In the genomic region with DNA sequence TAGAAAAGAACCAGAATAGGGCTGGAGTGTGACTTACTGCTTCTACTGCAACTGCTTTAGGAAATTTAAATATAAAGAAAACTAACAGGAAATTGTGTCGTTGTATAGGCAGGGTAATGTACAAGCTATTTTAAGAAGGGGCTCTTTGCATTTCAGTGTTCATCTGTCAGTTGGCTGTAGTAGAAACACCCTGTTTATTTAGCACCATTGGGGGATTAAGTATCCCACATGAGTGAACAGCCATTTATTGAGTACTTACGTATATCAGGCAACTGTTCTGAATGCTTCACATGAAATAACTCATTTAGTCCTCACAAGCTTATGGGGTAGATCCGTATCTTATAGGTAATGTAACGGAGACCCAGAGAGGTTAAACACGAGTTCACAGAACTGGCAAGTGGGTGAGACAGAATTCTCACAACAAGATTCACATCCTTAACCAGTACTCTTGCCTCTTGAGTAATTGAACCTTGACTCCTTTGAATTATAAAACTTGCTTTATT, we compare ENCODE assay signal across 1 cellular context.
TF ChIP-seq lines count a peak whose summit lies in the region.

No MANE protein-coding gene starts in this region.

TF ChIP-seq in GM12878, 131 proteins besides CTCF, POLR2A, EP300 and RAD21 (continued from another document):
- TF ChIP-seq, protein P1, sequence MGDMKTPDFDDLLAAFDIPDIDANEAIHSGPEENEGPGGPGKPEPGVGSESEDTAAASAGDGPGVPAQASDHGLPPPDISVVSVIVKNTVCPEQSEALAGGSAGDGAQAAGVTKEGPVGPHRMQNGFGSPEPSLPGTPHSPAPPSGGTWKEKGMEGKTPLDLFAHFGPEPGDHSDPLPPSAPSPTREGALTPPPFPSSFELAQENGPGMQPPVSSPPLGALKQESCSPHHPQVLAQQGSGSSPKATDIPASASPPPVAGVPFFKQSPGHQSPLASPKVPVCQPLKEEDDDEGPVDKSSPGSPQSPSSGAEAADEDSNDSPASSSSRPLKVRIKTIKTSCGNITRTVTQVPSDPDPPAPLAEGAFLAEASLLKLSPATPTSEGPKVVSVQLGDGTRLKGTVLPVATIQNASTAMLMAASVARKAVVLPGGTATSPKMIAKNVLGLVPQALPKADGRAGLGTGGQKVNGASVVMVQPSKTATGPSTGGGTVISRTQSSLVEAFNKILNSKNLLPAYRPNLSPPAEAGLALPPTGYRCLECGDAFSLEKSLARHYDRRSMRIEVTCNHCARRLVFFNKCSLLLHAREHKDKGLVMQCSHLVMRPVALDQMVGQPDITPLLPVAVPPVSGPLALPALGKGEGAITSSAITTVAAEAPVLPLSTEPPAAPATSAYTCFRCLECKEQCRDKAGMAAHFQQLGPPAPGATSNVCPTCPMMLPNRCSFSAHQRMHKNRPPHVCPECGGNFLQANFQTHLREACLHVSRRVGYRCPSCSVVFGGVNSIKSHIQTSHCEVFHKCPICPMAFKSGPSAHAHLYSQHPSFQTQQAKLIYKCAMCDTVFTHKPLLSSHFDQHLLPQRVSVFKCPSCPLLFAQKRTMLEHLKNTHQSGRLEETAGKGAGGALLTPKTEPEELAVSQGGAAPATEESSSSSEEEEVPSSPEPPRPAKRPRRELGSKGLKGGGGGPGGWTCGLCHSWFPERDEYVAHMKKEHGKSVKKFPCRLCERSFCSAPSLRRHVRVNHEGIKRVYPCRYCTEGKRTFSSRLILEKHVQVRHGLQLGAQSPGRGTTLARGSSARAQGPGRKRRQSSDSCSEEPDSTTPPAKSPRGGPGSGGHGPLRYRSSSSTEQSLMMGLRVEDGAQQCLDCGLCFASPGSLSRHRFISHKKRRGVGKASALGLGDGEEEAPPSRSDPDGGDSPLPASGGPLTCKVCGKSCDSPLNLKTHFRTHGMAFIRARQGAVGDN (IDR thresholded peaks at IDR 0.05): no peak
- TF ChIP-seq ZSCAN29 (IDR thresholded peaks at IDR 0.05) (no peak), CBX5 (IDR thresholded peaks at IDR 0.05; ENCODE audit: low read depth) (no peak), CBX3 (IDR thresholded peaks at IDR 0.05; ENCODE audit: borderline replicate concordance, low read depth) (no peak), ZNF217 (IDR thresholded peaks at IDR 0.05) (no peak), SMAD5 (IDR thresholded peaks at IDR 0.05; ENCODE audit: low read depth) (no peak), SP1 (IDR thresholded peaks at IDR 0.05; ENCODE audit: low read depth, low read length) (no peak), SMC3 (IDR thresholded peaks at IDR 0.05; ENCODE audit: borderline replicate concordance, low read length) (no peak), NR2C1 (IDR thresholded peaks at IDR 0.05) (no peak), MTA3 (IDR thresholded peaks at IDR 0.05; ENCODE audit: borderline replicate concordance, low read length) (no peak), FOXM1 (IDR thresholded peaks at IDR 0.05; ENCODE audit: low read depth, low read length) (0 out of 2 replicates have a peak, but pooled peaks have one; percentile 7)
- TF ChIP-seq, protein P2, sequence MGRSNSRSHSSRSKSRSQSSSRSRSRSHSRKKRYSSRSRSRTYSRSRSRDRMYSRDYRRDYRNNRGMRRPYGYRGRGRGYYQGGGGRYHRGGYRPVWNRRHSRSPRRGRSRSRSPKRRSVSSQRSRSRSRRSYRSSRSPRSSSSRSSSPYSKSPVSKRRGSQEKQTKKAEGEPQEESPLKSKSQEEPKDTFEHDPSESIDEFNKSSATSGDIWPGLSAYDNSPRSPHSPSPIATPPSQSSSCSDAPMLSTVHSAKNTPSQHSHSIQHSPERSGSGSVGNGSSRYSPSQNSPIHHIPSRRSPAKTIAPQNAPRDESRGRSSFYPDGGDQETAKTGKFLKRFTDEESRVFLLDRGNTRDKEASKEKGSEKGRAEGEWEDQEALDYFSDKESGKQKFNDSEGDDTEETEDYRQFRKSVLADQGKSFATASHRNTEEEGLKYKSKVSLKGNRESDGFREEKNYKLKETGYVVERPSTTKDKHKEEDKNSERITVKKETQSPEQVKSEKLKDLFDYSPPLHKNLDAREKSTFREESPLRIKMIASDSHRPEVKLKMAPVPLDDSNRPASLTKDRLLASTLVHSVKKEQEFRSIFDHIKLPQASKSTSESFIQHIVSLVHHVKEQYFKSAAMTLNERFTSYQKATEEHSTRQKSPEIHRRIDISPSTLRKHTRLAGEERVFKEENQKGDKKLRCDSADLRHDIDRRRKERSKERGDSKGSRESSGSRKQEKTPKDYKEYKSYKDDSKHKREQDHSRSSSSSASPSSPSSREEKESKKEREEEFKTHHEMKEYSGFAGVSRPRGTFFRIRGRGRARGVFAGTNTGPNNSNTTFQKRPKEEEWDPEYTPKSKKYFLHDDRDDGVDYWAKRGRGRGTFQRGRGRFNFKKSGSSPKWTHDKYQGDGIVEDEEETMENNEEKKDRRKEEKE (IDR thresholded peaks at IDR 0.05): no peak
- TF ChIP-seq, protein P3, sequence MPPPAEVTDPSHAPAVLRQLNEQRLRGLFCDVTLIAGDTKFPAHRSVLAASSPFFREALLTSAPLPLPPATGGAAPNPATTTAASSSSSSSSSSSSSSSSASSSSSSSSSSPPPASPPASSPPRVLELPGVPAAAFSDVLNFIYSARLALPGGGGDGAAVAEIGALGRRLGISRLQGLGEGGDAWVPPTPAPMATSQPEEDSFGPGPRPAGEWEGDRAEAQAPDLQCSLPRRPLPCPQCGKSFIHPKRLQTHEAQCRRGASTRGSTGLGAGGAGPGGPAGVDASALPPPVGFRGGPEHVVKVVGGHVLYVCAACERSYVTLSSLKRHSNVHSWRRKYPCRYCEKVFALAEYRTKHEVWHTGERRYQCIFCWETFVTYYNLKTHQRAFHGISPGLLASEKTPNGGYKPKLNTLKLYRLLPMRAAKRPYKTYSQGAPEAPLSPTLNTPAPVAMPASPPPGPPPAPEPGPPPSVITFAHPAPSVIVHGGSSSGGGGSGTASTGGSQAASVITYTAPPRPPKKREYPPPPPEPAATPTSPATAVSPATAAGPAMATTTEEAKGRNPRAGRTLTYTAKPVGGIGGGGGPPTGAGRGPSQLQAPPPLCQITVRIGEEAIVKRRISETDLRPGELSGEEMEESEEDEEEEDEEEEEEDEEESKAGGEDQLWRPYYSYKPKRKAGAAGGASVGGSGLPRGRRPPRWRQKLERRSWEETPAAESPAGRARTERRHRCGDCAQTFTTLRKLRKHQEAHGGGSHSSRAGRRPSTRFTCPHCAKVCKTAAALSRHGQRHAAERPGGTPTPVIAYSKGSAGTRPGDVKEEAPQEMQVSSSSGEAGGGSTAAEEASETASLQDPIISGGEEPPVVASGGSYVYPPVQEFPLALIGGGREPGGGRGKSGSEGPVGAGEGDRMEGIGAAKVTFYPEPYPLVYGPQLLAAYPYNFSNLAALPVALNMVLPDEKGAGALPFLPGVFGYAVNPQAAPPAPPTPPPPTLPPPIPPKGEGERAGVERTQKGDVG (CRISPR knock-in tag; IDR thresholded peaks at IDR 0.05): no peak
